In genomic region chr14:34580381-34580780, GRCh38 we compare ENCODE assay signal across 1 cellular context.
TF ChIP-seq lines count a peak whose summit lies in the region.

No MANE protein-coding gene starts in this region.

TF ChIP-seq in HepG2, 621 proteins besides CTCF, POLR2A, EP300 and RAD21:
- no peak for TF ChIP-seq ZNF510 (CRISPR knock-in tag; IDR thresholded peaks at IDR 0.05; ENCODE audit: low read depth)
- TF ChIP-seq ZNF788 (CRISPR knock-in tag; IDR thresholded peaks at IDR 0.05; ENCODE audit: borderline replicate concordance) = no peak
- TF ChIP-seq RBFOX2 (IDR thresholded peaks at IDR 0.05; ENCODE audit: low read depth, low read length) = no peak
- TF ChIP-seq KMT2B (CRISPR knock-in tag; IDR thresholded peaks at IDR 0.05) = no peak
- no peak for TF ChIP-seq HOMEZ (CRISPR knock-in tag; IDR thresholded peaks at IDR 0.05; ENCODE audit: low read depth)
- TF ChIP-seq REL (CRISPR knock-in tag; conservative IDR thresholded peaks at IDR 0.05) = no peak
- TF ChIP-seq ZNF333 (CRISPR knock-in tag; IDR thresholded peaks at IDR 0.05; ENCODE audit: borderline replicate concordance) = no peak; the same call in 1 of the 2 replicates
- TF ChIP-seq ZNF512 (CRISPR knock-in tag; IDR thresholded peaks at IDR 0.05) = no peak
- TF ChIP-seq ZNF34 (CRISPR knock-in tag; IDR thresholded peaks at IDR 0.05; ENCODE audit: borderline replicate concordance) = no peak
- no peak for TF ChIP-seq ZBED4 (CRISPR knock-in tag; IDR thresholded peaks at IDR 0.05; ENCODE audit: borderline replicate concordance)
- TF ChIP-seq ZNF136 (CRISPR knock-in tag; IDR thresholded peaks at IDR 0.05; ENCODE audit: low read depth) = no peak
- no peak for TF ChIP-seq MAF1 (CRISPR knock-in tag; IDR thresholded peaks at IDR 0.05; ENCODE audit: borderline replicate concordance)
